13 cellular contexts compared by ENCODE assay signal in the genomic region with DNA sequence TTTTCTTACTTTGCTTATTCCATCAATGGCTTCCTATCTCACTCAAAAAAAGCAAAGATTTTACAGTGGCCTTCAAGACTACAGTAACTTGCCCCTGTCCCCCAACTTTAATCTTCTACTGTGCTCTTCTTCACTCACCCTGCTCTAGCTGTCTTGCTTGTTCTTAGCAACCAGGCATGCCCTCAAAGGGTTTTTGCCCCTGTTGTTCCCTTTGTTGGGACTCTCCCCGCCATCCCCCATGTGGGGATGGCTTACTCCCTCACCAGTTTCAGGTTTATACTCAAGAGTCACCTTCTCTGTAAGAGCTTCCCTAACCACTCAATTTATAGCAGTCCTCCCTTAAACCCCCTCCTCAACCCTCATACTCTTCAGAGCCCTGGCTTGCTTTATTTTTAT. TPM values are rescaled to one million over a fixed set of nuclear protein-coding genes. Genes with fewer than 3 reads are reported as not detected.
DNase-seq lines count a peak whose midpoint lies in the region; ATAC-seq, FAIRE-seq and TF ChIP-seq lines count a peak whose summit lies in the region.
"Had no signal": no experiment of that assay in that cellular context is flagged by ENCODE, and none has a peak within 500 bp of the region (broad histone marks: within the 10 kb centered on the region; RNA-seq: fewer than 3 reads in every experiment).

No MANE protein-coding gene starts in this region.

- peaks cover 13% of the 10 kb centered on the region for H3K36me3 Mint-ChIP-seq in CD4-positive, CD25-positive, alpha-beta regulatory T cell
- H3K36me3 Mint-ChIP-seq in activated T-helper 2 cell treated with anti-CD3 and anti-CD28 coated beads, Interferon-gamma antibody, Interleukin-2, Interleukin-4, amounts not matched to agents 10 μg/mL and 5 μg/mL and 100 μg/mL, durations not matched to agents 14 hours and 24 hours and 36 hours (ENCODE audit: low read depth): peaks cover 35% of the 10 kb centered on the region

- H3K4me3 ChIP-seq in CD4-positive, CD25-positive, alpha-beta regulatory T cell (ENCODE audit: low read depth, low read length): no peak overlapping the region
- H3K4me3 ChIP-seq in breast epithelium (no peak overlapping the region), small intestine (ENCODE audit: low read depth in 1 of 2, low read length in 2 of 2) (no peak overlapping the region)
- H3K4me3 ChIP-seq: lower lobe of right lung, SJSA1, uterus had no signal

- peaks cover 3% of the 10 kb centered on the region for H3K36me3 ChIP-seq in CD4-positive, CD25-positive, alpha-beta regulatory T cell (ENCODE audit: control insufficient read depth, insufficient read depth, low read length)
- H3K36me3 ChIP-seq in breast epithelium (no peaks in the 10 kb centered on the region), small intestine (ENCODE audit: control insufficient read depth in 2 of 2, insufficient read depth in 2 of 2, low read length in 2 of 2) (no peaks in the 10 kb centered on the region)
- H3K36me3 ChIP-seq: lower lobe of right lung, uterus had no signal

- no peaks in the 10 kb centered on the region for H3K9me3 Mint-ChIP-seq in CD4-positive, CD25-positive, alpha-beta regulatory T cell
- no peaks in the 10 kb centered on the region for H3K9me3 Mint-ChIP-seq in activated T-helper 2 cell treated with anti-CD3 and anti-CD28 coated beads, Interferon-gamma antibody, Interleukin-2, Interleukin-4, amounts not matched to agents 10 μg/mL and 5 μg/mL and 100 μg/mL, durations not matched to agents 14 hours and 24 hours and 36 hours

- TF ChIP-seq POLR2A in breast epithelium (IDR thresholded peaks at IDR 0.05): no peak

- no peaks in the 10 kb centered on the region for H3K27me3 ChIP-seq in CD4-positive, CD25-positive, alpha-beta regulatory T cell (ENCODE audit: control insufficient read depth, insufficient read depth, low read length)
- H3K27me3 ChIP-seq in breast epithelium: no peaks in the 10 kb centered on the region
- H3K27me3 ChIP-seq in small intestine (ENCODE audit: control insufficient read depth in 2 of 2, insufficient read depth in 2 of 2, low read length in 2 of 2): no peaks in the 10 kb centered on the region
- H3K27me3 ChIP-seq: SJSA1, uterus had no signal

- intact Hi-C loops in activated T-helper 2 cell treated with anti-CD3 and anti-CD28 coated beads, Interferon-gamma antibody, Interleukin-2, Interleukin-4, amounts not matched to agents 10 μg/mL and 5 μg/mL and 100 μg/mL, durations not matched to agents 14 hours and 24 hours and 36 hours (cut with micrococcal nuclease): no loop called here
- intact Hi-C loops in breast epithelium (cut with DNase I; ENCODE audit: low total_unique reads): no loop called here

- no peak for TF ChIP-seq CTCF in breast epithelium (IDR thresholded peaks at IDR 0.05)

- peak overlapping the region in 2 of 4 donors; percentile 39 to 67 for H3K4me3 Mint-ChIP-seq in CD4-positive, CD25-positive, alpha-beta regulatory T cell
- no peak overlapping the region for H3K4me3 Mint-ChIP-seq in activated T-helper 2 cell treated with anti-CD3 and anti-CD28 coated beads, Interferon-gamma antibody, Interleukin-2, Interleukin-4, amounts not matched to agents 10 μg/mL and 5 μg/mL and 100 μg/mL, durations not matched to agents 14 hours and 24 hours and 36 hours (ENCODE audit: low read depth)

- no peak for DNase-seq in CD4-positive, CD25-positive, alpha-beta regulatory T cell
- DNase-seq in activated T-helper 2 cell treated with anti-CD3 and anti-CD28 coated beads, Interferon-gamma antibody, Interleukin-2, Interleukin-4, amounts not matched to agents 10 μg/mL and 5 μg/mL and 100 μg/mL, durations not matched to agents 14 hours and 24 hours and 36 hours (ENCODE audit: low spot score): no peak
- DNase-seq in glomerular visceral epithelial cell (ENCODE audit: extremely low spot score) (no peak), breast epithelium (ENCODE audit: low spot score in 2 of 2) (no peak), small intestine (no peak)
- DNase-seq: lower lobe of right lung, NCI-H1105 treated with DMSO at 0.1 percent for 48 hours, uterus had no signal

- peak overlapping the region in 1 of 3 donors; percentile 70 for H3K27ac Mint-ChIP-seq in CD4-positive, CD25-positive, alpha-beta regulatory T cell
- peak overlapping the region; percentile 79 for H3K27ac Mint-ChIP-seq in activated T-helper 2 cell treated with anti-CD3 and anti-CD28 coated beads, Interferon-gamma antibody, Interleukin-2, Interleukin-4, amounts not matched to agents 10 μg/mL and 5 μg/mL and 100 μg/mL, durations not matched to agents 14 hours and 24 hours and 36 hours

- FAIRE-seq in small intestine (lab: Jason Lieb, UNC): no peak
- FAIRE-seq: H54 had no signal

- 86 to 96% (median 91%) methylated on average over 1 of the region's 1 CpG for WGBS in small intestine, 3 donors

- ATAC-seq in CD4-positive, CD25-positive, alpha-beta regulatory T cell (ENCODE audit: low read depth in 2 of 2): no peak
- peak; percentile 33 for ATAC-seq in GM19023 (IDR thresholded peaks at IDR 0.05; ENCODE audit: unreplicated experiment)
- peak; percentile 34 for ATAC-seq in HG03039 (IDR thresholded peaks at IDR 0.05; ENCODE audit: unreplicated experiment)
- ATAC-seq in GM21717 (IDR thresholded peaks at IDR 0.05; ENCODE audit: unreplicated experiment): no peak

- no peaks in the 10 kb centered on the region for H3K9me3 ChIP-seq in CD4-positive, CD25-positive, alpha-beta regulatory T cell (ENCODE audit: control insufficient read depth in 2 of 2, low read length in 2 of 2)
- H3K9me3 ChIP-seq in breast epithelium (no peaks in the 10 kb centered on the region), small intestine (ENCODE audit: control insufficient read depth, low read depth) (no peaks in the 10 kb centered on the region)
- H3K9me3 ChIP-seq: lower lobe of right lung, SJSA1, uterus had no signal

- no peaks in the 10 kb centered on the region for H3K27me3 Mint-ChIP-seq in CD4-positive, CD25-positive, alpha-beta regulatory T cell
- no peaks in the 10 kb centered on the region for H3K27me3 Mint-ChIP-seq in activated T-helper 2 cell treated with anti-CD3 and anti-CD28 coated beads, Interferon-gamma antibody, Interleukin-2, Interleukin-4, amounts not matched to agents 10 μg/mL and 5 μg/mL and 100 μg/mL, durations not matched to agents 14 hours and 24 hours and 36 hours (ENCODE audit: low read depth)

- H3K4me1 ChIP-seq in CD4-positive, CD25-positive, alpha-beta regulatory T cell (ENCODE audit: control insufficient read depth, insufficient read depth, low read length, poor library complexity, severe bottlenecking): peaks cover 45% of the 10 kb centered on the region
- H3K4me1 ChIP-seq in breast epithelium (peaks cover 0 to 4% of the 10 kb centered on the region in 2 donors), small intestine (ENCODE audit: control insufficient read depth in 2 of 2, insufficient read depth in 1 of 2, low read depth in 1 of 2, low read length in 1 of 2) (peaks cover 0 to 2% of the 10 kb centered on the region in 2 donors)
- H3K4me1 ChIP-seq: uterus had no signal

- H3K4me1 Mint-ChIP-seq in CD4-positive, CD25-positive, alpha-beta regulatory T cell: peaks cover 50 to 89% (median 70%) of the 10 kb centered on the region in 4 donors
- peaks cover 50% of the 10 kb centered on the region for H3K4me1 Mint-ChIP-seq in activated T-helper 2 cell treated with anti-CD3 and anti-CD28 coated beads, Interferon-gamma antibody, Interleukin-2, Interleukin-4, amounts not matched to agents 10 μg/mL and 5 μg/mL and 100 μg/mL, durations not matched to agents 14 hours and 24 hours and 36 hours (ENCODE audit: low read depth)

- peak overlapping the region; percentile 41 for H3K27ac ChIP-seq in CD4-positive, CD25-positive, alpha-beta regulatory T cell (ENCODE audit: insufficient read depth, low read length, poor library complexity, severe bottlenecking)
- H3K27ac ChIP-seq in breast epithelium (no peak overlapping the region), small intestine (ENCODE audit: low read depth in 1 of 2, low read length in 1 of 2) (no peak overlapping the region)
- H3K27ac ChIP-seq: lower lobe of right lung, SJSA1, uterus had no signal

RNA-seq across cellular contexts. Expression of gene MTMR6, which starts 5.4 kb away (rescaled TPM):
- 35.0 TPM for total RNA-seq in CD4-positive, CD25-positive, alpha-beta regulatory T cell
- 10 to 100 TPM; 16.8 to 22.4 (median 19.7) TPM for polyA plus RNA-seq in CD4-positive, CD25-positive, alpha-beta regulatory T cell
- total RNA-seq in activated T-helper 2 cell treated with anti-CD3 and anti-CD28 coated beads, Interferon-gamma antibody, Interleukin-2, Interleukin-4, amounts not matched to agents 10 μg/mL and 5 μg/mL and 100 μg/mL, durations not matched to agents 14 hours and 24 hours and 36 hours: 16.3 and 16.5 TPM in 2 replicates
- total RNA-seq in breast epithelium: 10 to 100 TPM; 17.4 to 26.1 (median 20.6) TPM
- polyA plus RNA-seq in small intestine: 1 to 10 TPM; 5.6 to 9.7 (median 7.0) TPM

RNA-seq across cellular contexts. Expression of gene NUP58, which starts 19.5 kb away (rescaled TPM):
- 77.3 TPM for total RNA-seq in CD4-positive, CD25-positive, alpha-beta regulatory T cell
- polyA plus RNA-seq in CD4-positive, CD25-positive, alpha-beta regulatory T cell: 10 to 100 TPM; 17.9 to 23.4 (median 18.5) TPM
- total RNA-seq in activated T-helper 2 cell treated with anti-CD3 and anti-CD28 coated beads, Interferon-gamma antibody, Interleukin-2, Interleukin-4, amounts not matched to agents 10 μg/mL and 5 μg/mL and 100 μg/mL, durations not matched to agents 14 hours and 24 hours and 36 hours: 129 and 131 TPM in 2 replicates
- 10 to 100 TPM; 35.0 to 81.5 (median 68.2) TPM for total RNA-seq in breast epithelium
- polyA plus RNA-seq in small intestine: 10 to 100 TPM in 2 of 3 donors, 1 to 10 TPM in 1; 10.0 to 13.6 (median 10.7) TPM

Comparison
In these comparisons a context has a peak if more than half of its experiments do, and no peak if none do; other contexts are left out.
1. ATAC-seq: peak in GM19023 (single experiment) and HG03039 (single experiment); none in CD4-positive, CD25-positive, alpha-beta regulatory T cell (0 of 2) and GM21717 (single experiment).